1 cellular context compared by ENCODE assay signal in the genomic region with DNA sequence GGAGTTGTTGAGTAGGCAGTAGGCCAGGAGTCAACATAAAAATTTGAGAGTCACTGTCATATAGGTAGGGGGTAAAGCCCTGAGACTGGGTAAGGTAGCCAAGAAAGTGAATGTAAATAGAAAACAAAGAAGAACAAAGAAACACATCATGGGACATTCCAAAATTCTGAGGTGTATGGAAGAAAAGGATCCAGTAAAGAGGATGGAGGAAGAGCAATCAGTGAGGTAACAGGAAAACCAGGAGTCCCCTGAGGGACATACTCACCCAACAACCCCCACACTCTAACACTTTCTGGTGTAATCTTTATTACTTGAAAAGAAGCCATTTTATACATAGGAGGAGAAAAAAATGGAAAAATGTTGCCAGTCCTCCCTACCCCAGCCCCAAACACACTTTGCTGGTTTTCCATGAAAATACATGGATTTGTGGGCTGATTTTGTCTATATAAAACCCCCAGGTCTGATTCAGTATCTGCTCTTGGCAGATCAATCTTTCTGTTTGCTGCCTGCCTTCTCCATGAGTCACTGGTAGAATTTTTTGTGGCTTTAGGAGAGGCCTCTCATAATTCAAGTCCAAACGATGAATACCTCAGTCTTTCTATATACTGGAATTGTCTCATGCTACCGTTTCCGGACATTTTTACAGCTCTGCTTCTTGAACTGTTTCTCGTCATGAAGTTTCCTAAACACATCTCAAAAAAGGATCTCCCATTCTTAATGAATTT.
TF ChIP-seq lines count a peak whose summit lies in the region.

No MANE protein-coding gene starts in this region.

TF ChIP-seq in SK-N-SH, 30 proteins besides CTCF, POLR2A, EP300 and RAD21 (continued from another document):
- TF ChIP-seq, protein P1, sequence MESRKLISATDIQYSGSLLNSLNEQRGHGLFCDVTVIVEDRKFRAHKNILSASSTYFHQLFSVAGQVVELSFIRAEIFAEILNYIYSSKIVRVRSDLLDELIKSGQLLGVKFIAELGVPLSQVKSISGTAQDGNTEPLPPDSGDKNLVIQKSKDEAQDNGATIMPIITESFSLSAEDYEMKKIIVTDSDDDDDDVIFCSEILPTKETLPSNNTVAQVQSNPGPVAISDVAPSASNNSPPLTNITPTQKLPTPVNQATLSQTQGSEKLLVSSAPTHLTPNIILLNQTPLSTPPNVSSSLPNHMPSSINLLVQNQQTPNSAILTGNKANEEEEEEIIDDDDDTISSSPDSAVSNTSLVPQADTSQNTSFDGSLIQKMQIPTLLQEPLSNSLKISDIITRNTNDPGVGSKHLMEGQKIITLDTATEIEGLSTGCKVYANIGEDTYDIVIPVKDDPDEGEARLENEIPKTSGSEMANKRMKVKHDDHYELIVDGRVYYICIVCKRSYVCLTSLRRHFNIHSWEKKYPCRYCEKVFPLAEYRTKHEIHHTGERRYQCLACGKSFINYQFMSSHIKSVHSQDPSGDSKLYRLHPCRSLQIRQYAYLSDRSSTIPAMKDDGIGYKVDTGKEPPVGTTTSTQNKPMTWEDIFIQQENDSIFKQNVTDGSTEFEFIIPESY (IDR thresholded peaks at IDR 0.05; ENCODE audit: borderline replicate concordance, low read depth), result 0 out of 2 replicates have a peak, but pooled peaks have one; percentile 43
- TF ChIP-seq TEAD4 (IDR thresholded peaks at IDR 0.05; ENCODE audit: borderline replicate concordance, insufficient read depth) (peak; percentile 88), MAX (IDR thresholded peaks at IDR 0.05; ENCODE audit: low read depth) (peak; percentile 54; the same call in 1 of the 2 replicates), NRF1 (IDR thresholded peaks at IDR 0.05; ENCODE audit: low read depth, low read length) (no peak), EZH2phosphoT487 (IDR thresholded peaks at IDR 0.05; ENCODE audit: borderline replicate concordance, low read depth) (no peak), FOXM1 (IDR thresholded peaks at IDR 0.05; ENCODE audit: low read depth) (0 out of 2 replicates have a peak, but pooled peaks have one; percentile 37), RFX5 (IDR thresholded peaks at IDR 0.05; ENCODE audit: low read length) (no peak), POLR2AphosphoS5 (IDR thresholded peaks at IDR 0.05; ENCODE audit: low read depth, low read length) (peak; percentile 32; the same call in 1 of the 2 replicates), JUND (IDR thresholded peaks at IDR 0.05) (peak; percentile 92), MEF2A (IDR thresholded peaks at IDR 0.05; ENCODE audit: borderline replicate concordance, low read depth) (0 out of 2 replicates have a peak, but pooled peaks have one; percentile 20), REST (IDR thresholded peaks at IDR 0.05; ENCODE audit: low read depth, low read length) (no peak), FOSL2 (IDR thresholded peaks at IDR 0.05; ENCODE audit: borderline replicate concordance, low read depth) (peak; percentile 91), TCF12 (IDR thresholded peaks at IDR 0.05) (peak; percentile 91), MXI1 (IDR thresholded peaks at IDR 0.05; ENCODE audit: low read depth, low read length) (no peak), RCOR1 (IDR thresholded peaks at IDR 0.05; ENCODE audit: low read length) (no peak)
